ENCODE assay signal across 1 cellular context in the genomic region with DNA sequence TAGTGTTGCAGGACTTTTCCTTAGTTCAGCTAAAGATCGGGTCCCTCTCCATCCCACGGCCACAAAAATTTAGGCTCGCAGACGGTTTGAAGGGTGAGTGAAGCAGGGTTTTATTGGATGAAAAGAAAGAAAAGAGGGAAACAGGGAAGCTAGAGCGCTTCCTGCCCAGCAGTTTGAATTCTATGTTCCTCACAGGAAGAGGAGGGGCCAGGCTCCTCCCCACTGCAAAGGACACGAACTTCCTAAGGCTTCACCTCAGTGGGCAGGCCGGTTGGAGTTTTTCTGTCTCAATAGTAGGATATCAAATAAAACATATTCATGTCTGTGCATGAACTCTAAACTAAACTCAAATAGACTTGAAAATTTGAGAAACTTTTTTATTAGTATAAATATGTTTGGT.
TF ChIP-seq lines count a peak whose summit lies in the region.

No MANE protein-coding gene starts in this region.

TF ChIP-seq in HepG2, 621 proteins besides CTCF, POLR2A, EP300 and RAD21:
- TF ChIP-seq ZNF225 (CRISPR knock-in tag; IDR thresholded peaks at IDR 0.05) (no peak), GABPA (IDR thresholded peaks at IDR 0.05; ENCODE audit: low read depth, low read length) (no peak), GABPA (CRISPR knock-in tag; IDR thresholded peaks at IDR 0.05; ENCODE audit: low read depth) (peak; percentile 35; the same call in 1 of the 2 replicates)
- TF ChIP-seq, protein P1, sequence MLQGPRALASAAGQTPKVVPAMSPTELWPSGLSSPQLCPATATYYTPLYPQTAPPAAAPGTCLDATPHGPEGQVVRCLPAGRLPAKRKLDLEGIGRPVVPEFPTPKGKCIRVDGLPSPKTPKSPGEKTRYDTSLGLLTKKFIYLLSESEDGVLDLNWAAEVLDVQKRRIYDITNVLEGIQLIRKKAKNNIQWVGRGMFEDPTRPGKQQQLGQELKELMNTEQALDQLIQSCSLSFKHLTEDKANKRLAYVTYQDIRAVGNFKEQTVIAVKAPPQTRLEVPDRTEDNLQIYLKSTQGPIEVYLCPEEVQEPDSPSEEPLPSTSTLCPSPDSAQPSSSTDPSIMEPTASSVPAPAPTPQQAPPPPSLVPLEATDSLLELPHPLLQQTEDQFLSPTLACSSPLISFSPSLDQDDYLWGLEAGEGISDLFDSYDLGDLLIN (CRISPR knock-in tag; IDR thresholded peaks at IDR 0.05; ENCODE audit: borderline replicate concordance) = no peak
- TF ChIP-seq, protein P2, sequence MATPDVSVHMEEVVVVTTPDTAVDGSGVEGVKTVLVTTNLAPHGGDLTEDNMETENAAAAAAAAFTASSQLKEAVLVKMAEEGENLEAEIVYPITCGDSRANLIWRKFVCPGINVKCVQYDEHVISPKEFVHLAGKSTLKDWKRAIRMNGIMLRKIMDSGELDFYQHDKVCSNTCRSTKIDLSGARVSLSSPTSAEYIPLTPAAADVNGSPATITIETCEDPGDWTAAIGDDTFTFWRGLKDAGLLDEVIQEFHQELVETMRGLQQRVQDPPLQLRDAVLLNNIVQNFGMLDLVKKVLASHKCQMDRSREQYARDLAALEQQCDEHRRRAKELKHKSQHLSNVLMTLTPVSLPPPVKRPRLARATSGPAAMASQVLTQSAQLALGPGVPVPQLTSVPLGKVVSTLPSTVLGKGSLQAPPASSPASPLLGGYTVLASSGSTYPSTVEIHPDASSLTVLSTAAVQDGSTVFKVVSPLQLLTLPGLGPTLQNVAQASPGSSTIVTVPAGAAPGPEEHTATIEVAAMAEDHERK (CRISPR knock-in tag; IDR thresholded peaks at IDR 0.05; ENCODE audit: low read depth) = no peak
- TF ChIP-seq, protein P3, sequence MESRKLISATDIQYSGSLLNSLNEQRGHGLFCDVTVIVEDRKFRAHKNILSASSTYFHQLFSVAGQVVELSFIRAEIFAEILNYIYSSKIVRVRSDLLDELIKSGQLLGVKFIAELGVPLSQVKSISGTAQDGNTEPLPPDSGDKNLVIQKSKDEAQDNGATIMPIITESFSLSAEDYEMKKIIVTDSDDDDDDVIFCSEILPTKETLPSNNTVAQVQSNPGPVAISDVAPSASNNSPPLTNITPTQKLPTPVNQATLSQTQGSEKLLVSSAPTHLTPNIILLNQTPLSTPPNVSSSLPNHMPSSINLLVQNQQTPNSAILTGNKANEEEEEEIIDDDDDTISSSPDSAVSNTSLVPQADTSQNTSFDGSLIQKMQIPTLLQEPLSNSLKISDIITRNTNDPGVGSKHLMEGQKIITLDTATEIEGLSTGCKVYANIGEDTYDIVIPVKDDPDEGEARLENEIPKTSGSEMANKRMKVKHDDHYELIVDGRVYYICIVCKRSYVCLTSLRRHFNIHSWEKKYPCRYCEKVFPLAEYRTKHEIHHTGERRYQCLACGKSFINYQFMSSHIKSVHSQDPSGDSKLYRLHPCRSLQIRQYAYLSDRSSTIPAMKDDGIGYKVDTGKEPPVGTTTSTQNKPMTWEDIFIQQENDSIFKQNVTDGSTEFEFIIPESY (CRISPR knock-in tag; IDR thresholded peaks at IDR 0.05) = no peak
TF ChIP-seq in HepG2: peak in this region for 1.
